19 cellular contexts compared by ENCODE assay signal in the genomic region with DNA sequence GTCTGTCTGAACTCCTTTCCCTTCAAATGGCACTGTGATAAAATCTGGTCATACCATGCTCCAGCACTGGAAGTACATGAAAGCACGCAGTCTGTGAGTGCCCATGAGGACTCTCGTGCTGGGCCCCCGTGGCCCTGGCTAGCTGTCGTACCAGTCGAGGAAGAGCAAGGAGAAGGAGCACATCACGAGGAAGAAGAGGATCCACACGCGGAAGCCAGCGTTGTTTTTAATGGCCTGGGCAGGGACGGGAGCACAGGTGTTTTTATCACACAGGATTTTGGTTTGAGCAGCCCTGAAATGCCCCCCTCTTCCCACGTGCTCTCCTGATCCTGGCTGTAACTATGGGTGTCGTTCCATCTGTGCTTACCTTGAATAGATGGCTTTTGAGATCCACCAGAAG. TPM values are rescaled to one million over a fixed set of nuclear protein-coding genes. Genes with fewer than 3 reads are reported as not detected.
DNase-seq lines count a peak whose midpoint lies in the region; ATAC-seq lines count a peak whose summit lies in the region.
"Had no signal": no experiment of that assay in that cellular context is flagged by ENCODE, and none has a peak within 500 bp of the region (broad histone marks: within the 10 kb centered on the region; RNA-seq: fewer than 3 reads in every experiment).

No MANE protein-coding gene starts in this region.

- intact Hi-C loops in activated CD4-positive, alpha-beta memory T cell treated with anti-CD3 and anti-CD28 coated beads for 36 hours (cut with micrococcal nuclease), result loop anchor here (1.0 to 2.0 kb wide), 2 partner anchors 10 to 33 kb away; partner anchors contain the start of gene NSG1
- intact Hi-C loops in posterior vena cava (cut with DNase I), result no loop called here

- no peaks in the 10 kb centered on the region for H3K9me3 Mint-ChIP-seq in activated CD4-positive, alpha-beta memory T cell treated with anti-CD3 and anti-CD28 coated beads for 36 hours
- H3K9me3 Mint-ChIP-seq in activated CD4-positive, alpha-beta memory T cell treated with anti-CD3 and anti-CD28 coated beads, Interleukin-2, amount 10 ng/mL, durations not matched to agents 7 days and 5 days, result no peaks in the 10 kb centered on the region
- H3K9me3 Mint-ChIP-seq in T-cell, result peaks cover 0 to 2% (median 0%) of the 10 kb centered on the region in 3 donors

- POLR2A ChIA-PET in activated CD4-positive, alpha-beta memory T cell treated with anti-CD3 and anti-CD28 coated beads for 36 hours (lab: Charles Lee), result no interaction called here
- POLR2A ChIA-PET in activated CD4-positive, alpha-beta memory T cell treated with anti-CD3 and anti-CD28 coated beads, Interleukin-2, amount 10 ng/mL, durations not matched to agents 7 days and 5 days (lab: Charles Lee), result no interaction called here
- POLR2A ChIA-PET in T-cell (lab: Charles Lee), result no interaction called here

- no peak for DNase-seq in activated CD4-positive, alpha-beta memory T cell treated with anti-CD3 and anti-CD28 coated beads for 36 hours
- no peak for DNase-seq in activated CD4-positive, alpha-beta memory T cell treated with anti-CD3 and anti-CD28 coated beads, Interleukin-2, amount 10 ng/mL, durations not matched to agents 7 days and 5 days
- DNase-seq in T-cell (peak in 1 of 34 experiments; percentile 5), ecto neural progenitor cell (ENCODE audit: low spot score) (peak; percentile 22), posterior vena cava (ENCODE audit: low spot score) (peak; percentile 61), epidermal melanocyte (ENCODE audit: insufficient read length, low spot score) (no peak), COR-L47 (lab: John Stamatoyannopoulos, UW) (no peak)
- DNase-seq: BE2C, DMS53, H7, IMR-90, Karpas-422, MG63, NCI-H1092, NCI-H146, NCI-H2081, NCI-H510A treated with DMSO at 0.1 percent for 48 hours had no signal

- H3K36me3 Mint-ChIP-seq in activated CD4-positive, alpha-beta memory T cell treated with anti-CD3 and anti-CD28 coated beads for 36 hours, result peaks cover 26% of the 10 kb centered on the region
- peaks cover 24% of the 10 kb centered on the region for H3K36me3 Mint-ChIP-seq in activated CD4-positive, alpha-beta memory T cell treated with anti-CD3 and anti-CD28 coated beads, Interleukin-2, amount 10 ng/mL, durations not matched to agents 7 days and 5 days (ENCODE audit: low read depth)
- peaks cover 54% of the 10 kb centered on the region for H3K36me3 Mint-ChIP-seq in T-cell

- peaks cover 28% of the 10 kb centered on the region for H3K4me1 Mint-ChIP-seq in activated CD4-positive, alpha-beta memory T cell treated with anti-CD3 and anti-CD28 coated beads for 36 hours (ENCODE audit: low read depth)
- H3K4me1 Mint-ChIP-seq in activated CD4-positive, alpha-beta memory T cell treated with anti-CD3 and anti-CD28 coated beads, Interleukin-2, amount 10 ng/mL, durations not matched to agents 7 days and 5 days, result peaks cover 23% of the 10 kb centered on the region
- peaks cover 24 to 34% (median 33%) of the 10 kb centered on the region in 3 donors for H3K4me1 Mint-ChIP-seq in T-cell

- H3K27me3 Mint-ChIP-seq in activated CD4-positive, alpha-beta memory T cell treated with anti-CD3 and anti-CD28 coated beads for 36 hours, result no peaks in the 10 kb centered on the region
- no peaks in the 10 kb centered on the region for H3K27me3 Mint-ChIP-seq in activated CD4-positive, alpha-beta memory T cell treated with anti-CD3 and anti-CD28 coated beads, Interleukin-2, amount 10 ng/mL, durations not matched to agents 7 days and 5 days
- H3K27me3 Mint-ChIP-seq in T-cell, result no peaks in the 10 kb centered on the region

- no peak overlapping the region for H3K4me3 Mint-ChIP-seq in activated CD4-positive, alpha-beta memory T cell treated with anti-CD3 and anti-CD28 coated beads for 36 hours
- no peak overlapping the region for H3K4me3 Mint-ChIP-seq in activated CD4-positive, alpha-beta memory T cell treated with anti-CD3 and anti-CD28 coated beads, Interleukin-2, amount 10 ng/mL, durations not matched to agents 7 days and 5 days
- peak overlapping the region in 1 of 3 donors; percentile 40 for H3K4me3 Mint-ChIP-seq in T-cell

- ATAC-seq in T-cell (replicated peaks in 1 of 4) (no peak), GM21360 (IDR thresholded peaks at IDR 0.05; ENCODE audit: unreplicated experiment) (no peak)

- CTCF ChIA-PET in activated CD4-positive, alpha-beta memory T cell treated with anti-CD3 and anti-CD28 coated beads for 36 hours (lab: Charles Lee), result interaction anchor here (0.7 to 1.5 kb wide), 2 partner anchors 11 to 17 kb away, joined by 3 to 4 read pairs; no protein-coding TSS in a partner anchor
- CTCF ChIA-PET in activated CD4-positive, alpha-beta memory T cell treated with anti-CD3 and anti-CD28 coated beads, Interleukin-2, amount 10 ng/mL, durations not matched to agents 7 days and 5 days (lab: Charles Lee), result no interaction called here
- CTCF ChIA-PET in T-cell (lab: Charles Lee), result interaction anchor here in 1 of 2 donors (1.1 kb wide), 1 partner anchor 14 kb away, joined by 7 read pairs; no protein-coding TSS in a partner anchor

- peak overlapping the region; percentile 64 for H3K27ac Mint-ChIP-seq in activated CD4-positive, alpha-beta memory T cell treated with anti-CD3 and anti-CD28 coated beads for 36 hours
- no peak overlapping the region for H3K27ac Mint-ChIP-seq in activated CD4-positive, alpha-beta memory T cell treated with anti-CD3 and anti-CD28 coated beads, Interleukin-2, amount 10 ng/mL, durations not matched to agents 7 days and 5 days
- H3K27ac Mint-ChIP-seq in T-cell, result peak overlapping the region; percentile 75 to 86

RNA-seq across cellular contexts. Expression of gene NSG1, which starts 33.0 kb away (rescaled TPM):
- 10 to 100 TPM in 1 of 2 experiments, 1 to 10 TPM in 1; 9.1 to 11.4 TPM for total RNA-seq in activated CD4-positive, alpha-beta memory T cell treated with anti-CD3 and anti-CD28 coated beads for 36 hours
- total RNA-seq in activated CD4-positive, alpha-beta memory T cell treated with anti-CD3 and anti-CD28 coated beads, Interleukin-2, amount 10 ng/mL, durations not matched to agents 7 days and 5 days, result 1 to 10 TPM; 7.0 to 7.7 TPM
- total RNA-seq in T-cell (10 to 100 TPM; 14.2 to 42.8 (median 19.2) TPM), posterior vena cava (under 1 TPM; 0.42 to 0.57 TPM)
- total RNA-seq: SJSA1 had no signal

Comparison
In these comparisons a context has a peak if more than half of its experiments do, and no peak if none do; other contexts are left out.
1. DNase-seq: peak in ecto neural progenitor cell (single experiment) and posterior vena cava (single experiment); none in activated CD4-positive, alpha-beta memory T cell treated with anti-CD3 and anti-CD28 coated beads for 36 hours (single experiment), activated CD4-positive, alpha-beta memory T cell treated with anti-CD3 and anti-CD28 coated beads, Interleukin-2, amount 10 ng/mL, durations not matched to agents 7 days and 5 days (single experiment), epidermal melanocyte (single experiment) and COR-L47 (single experiment).
2. RNA of gene NSG1, which starts 33.0 kb away (total RNA-seq): 14.2 to 42.8 TPM in T-cell, 9.1 to 11.4 TPM in activated CD4-positive, alpha-beta memory T cell treated with anti-CD3 and anti-CD28 coated beads for 36 hours and 7.0 to 7.7 TPM in activated CD4-positive, alpha-beta memory T cell treated with anti-CD3 and anti-CD28 coated beads, Interleukin-2, amount 10 ng/mL, durations not matched to agents 7 days and 5 days; 0.42 to 0.57 TPM in posterior vena cava; every median in the first group is over 4 times any median in the second.